Comparison of ENCODE assay signal across 27 cellular contexts in the genomic region with DNA sequence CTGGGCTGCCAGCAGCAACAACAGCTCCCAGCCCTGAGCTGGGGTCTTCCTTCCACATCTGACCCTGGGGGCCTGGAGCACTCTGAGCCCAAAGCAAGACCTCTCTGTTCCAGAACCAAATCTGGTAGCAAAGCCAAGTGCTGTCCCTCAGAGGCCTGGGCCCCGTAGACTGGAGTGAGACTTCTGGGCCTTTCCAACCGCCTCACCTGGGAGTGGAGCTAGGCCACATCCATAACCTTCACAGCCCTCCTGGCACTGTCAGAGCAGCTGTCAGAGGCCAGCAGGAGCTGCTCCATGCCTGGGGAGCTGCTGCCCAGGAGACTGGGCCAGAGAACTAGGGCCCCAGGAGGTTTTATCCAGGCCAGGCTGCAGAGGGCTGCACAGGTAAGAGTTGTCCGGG. TPM values are rescaled to one million over a fixed set of nuclear protein-coding genes. Genes with fewer than 3 reads are reported as not detected.
DNase-seq lines count a peak whose midpoint lies in the region; ATAC-seq and TF ChIP-seq lines count a peak whose summit lies in the region.
"Had no signal": no experiment of that assay in that cellular context is flagged by ENCODE, and none has a peak within 500 bp of the region (broad histone marks: within the 10 kb centered on the region; RNA-seq: fewer than 3 reads in every experiment).

No MANE protein-coding gene starts in this region.

- H3K4me3 Mint-ChIP-seq in natural killer cell treated with Interleukin-12 subunit alpha and Interleukin-12 subunit beta and Interleukin-15 and Interleukin-18, amount 100 ng/mL, for 72 hours: no peak overlapping the region
- H3K4me3 Mint-ChIP-seq in natural killer cell: no peak overlapping the region
- no peak overlapping the region for H3K4me3 Mint-ChIP-seq in activated CD4-positive, alpha-beta memory T cell treated with anti-CD3 and anti-CD28 coated beads, Interleukin-2, amount 10 ng/mL, durations not matched to agents 7 days and 5 days
- H3K4me3 Mint-ChIP-seq: CD4-positive, CD25-positive, alpha-beta regulatory T cell had no signal

- TF ChIP-seq POLR2A in esophagus muscularis mucosa (IDR thresholded peaks at IDR 0.05; ENCODE audit: low read depth) (no peak), adrenal gland (IDR thresholded peaks at IDR 0.05) (no peak)

- H3K27me3 Mint-ChIP-seq in natural killer cell treated with Interleukin-12 subunit alpha and Interleukin-12 subunit beta and Interleukin-15 and Interleukin-18, amount 100 ng/mL, for 72 hours: peaks cover 3 to 11% of the 10 kb centered on the region in 2 donors
- H3K27me3 Mint-ChIP-seq in natural killer cell (ENCODE audit: low read depth in 2 of 2): peaks cover 0 to 10% of the 10 kb centered on the region in 2 donors
- H3K27me3 Mint-ChIP-seq in activated CD4-positive, alpha-beta memory T cell treated with anti-CD3 and anti-CD28 coated beads, Interleukin-2, amount 10 ng/mL, durations not matched to agents 7 days and 5 days: no peaks in the 10 kb centered on the region

- DNase-seq in natural killer cell treated with Interleukin-12 subunit alpha and Interleukin-12 subunit beta and Interleukin-15 and Interleukin-18, amount 100 ng/mL, for 72 hours (ENCODE audit: low spot score): no peak
- no peak for DNase-seq in natural killer cell
- DNase-seq in esophagus muscularis mucosa (ENCODE audit: extremely low spot score): peak; percentile 68
- no peak for DNase-seq in activated CD4-positive, alpha-beta memory T cell treated with anti-CD3 and anti-CD28 coated beads, Interleukin-2, amount 10 ng/mL, durations not matched to agents 7 days and 5 days
- no peak for DNase-seq in NCI-H510A treated with DMSO at 0.1 percent for 48 hours (lab: John Stamatoyannopoulos, UW)
- DNase-seq in adrenal gland: no peak
- DNase-seq: CD4-positive, CD25-positive, alpha-beta regulatory T cell; COR-L47; EL; GDM1; NCI-H1092; NCI-H1417 treated with DMSO at 0.1 percent for 48 hours; NCI-H1694 treated with DMSO at 0.1 percent for 48 hours; NCI-H2081; NCI-H2227 treated with DMSO at 0.1 percent for 48 hours; NCI-H82; NK-92 treated with Interleukin-12 subunit alpha and Interleukin-12 subunit beta, amount 100 ng/mL, for 24 hours; PC-9; SJCRH30 had no signal

- peak; percentile 43 to 50 for ATAC-seq in natural killer cell treated with Interleukin-12 subunit alpha and Interleukin-12 subunit beta and Interleukin-15 and Interleukin-18, amount 100 ng/mL, for 72 hours
- ATAC-seq in natural killer cell: no peak
- ATAC-seq: GM12878, Right ventricle myocardium inferior, SK-N-SH treated with all-trans-retinoic acid at 6 μM for 48 hours had no signal

- no peak for TF ChIP-seq EP300 in esophagus muscularis mucosa (IDR thresholded peaks at IDR 0.05)

- CTCF ChIA-PET in activated CD4-positive, alpha-beta memory T cell treated with anti-CD3 and anti-CD28 coated beads, Interleukin-2, amount 10 ng/mL, durations not matched to agents 7 days and 5 days (lab: Charles Lee): interaction anchor here (1.5 kb wide), 1 partner anchor 10 kb away, joined by 3 read pairs; no protein-coding TSS in a partner anchor

- no peak overlapping the region for H3K27ac Mint-ChIP-seq in natural killer cell treated with Interleukin-12 subunit alpha and Interleukin-12 subunit beta and Interleukin-15 and Interleukin-18, amount 100 ng/mL, for 72 hours
- H3K27ac Mint-ChIP-seq in natural killer cell: no peak overlapping the region
- no peak overlapping the region for H3K27ac Mint-ChIP-seq in activated CD4-positive, alpha-beta memory T cell treated with anti-CD3 and anti-CD28 coated beads, Interleukin-2, amount 10 ng/mL, durations not matched to agents 7 days and 5 days
- H3K27ac Mint-ChIP-seq: CD4-positive, CD25-positive, alpha-beta regulatory T cell had no signal

- no peaks in the 10 kb centered on the region for H3K9me3 Mint-ChIP-seq in natural killer cell treated with Interleukin-12 subunit alpha and Interleukin-12 subunit beta and Interleukin-15 and Interleukin-18, amount 100 ng/mL, for 72 hours
- H3K9me3 Mint-ChIP-seq in natural killer cell: no peaks in the 10 kb centered on the region
- no peaks in the 10 kb centered on the region for H3K9me3 Mint-ChIP-seq in activated CD4-positive, alpha-beta memory T cell treated with anti-CD3 and anti-CD28 coated beads, Interleukin-2, amount 10 ng/mL, durations not matched to agents 7 days and 5 days

- peaks cover 0 to 29% (median 20%) of the 10 kb centered on the region in 4 donors for H3K4me1 ChIP-seq in esophagus muscularis mucosa
- H3K4me1 ChIP-seq in adrenal gland (replicated peaks in 1 of 2): no peaks in the 10 kb centered on the region
- H3K4me1 ChIP-seq: BLaER1, SJCRH30 had no signal

- TF ChIP-seq CTCF in natural killer cell (IDR thresholded peaks at IDR 0.05): no peak
- no peak for TF ChIP-seq CTCF in esophagus muscularis mucosa (IDR thresholded peaks at IDR 0.05)
- no peak for TF ChIP-seq CTCF in adrenal gland (IDR thresholded peaks at IDR 0.05)

- H3K27me3 ChIP-seq in esophagus muscularis mucosa (no peaks in the 10 kb centered on the region), adrenal gland (no peaks in the 10 kb centered on the region)
- H3K27me3 ChIP-seq: BLaER1, SJCRH30 had no signal

- no peaks in the 10 kb centered on the region for H3K9me3 ChIP-seq in esophagus muscularis mucosa
- no peaks in the 10 kb centered on the region for H3K9me3 ChIP-seq in adrenal gland (replicated peaks in 1 of 3)
- H3K9me3 ChIP-seq: BLaER1, SJCRH30 had no signal

- no peak overlapping the region for H3K4me3 ChIP-seq in esophagus muscularis mucosa
- H3K4me3 ChIP-seq in skin epidermis: no peak overlapping the region
- no peak overlapping the region for H3K4me3 ChIP-seq in adrenal gland
- H3K4me3 ChIP-seq: BLaER1, GM12878, PC-9, SJCRH30 had no signal

- POLR2A ChIA-PET in activated CD4-positive, alpha-beta memory T cell treated with anti-CD3 and anti-CD28 coated beads, Interleukin-2, amount 10 ng/mL, durations not matched to agents 7 days and 5 days (lab: Charles Lee): no interaction called here

- H3K27ac ChIP-seq in esophagus muscularis mucosa (replicated peaks in 1 of 4) (no peak overlapping the region), skin epidermis (peak overlapping the region in 12 of 21 experiments; percentile 1 to 84 (median 52)), adrenal gland (no peak overlapping the region)
- H3K27ac ChIP-seq: BLaER1, PC-9, SJCRH30 had no signal

- no peaks in the 10 kb centered on the region for H3K36me3 Mint-ChIP-seq in natural killer cell treated with Interleukin-12 subunit alpha and Interleukin-12 subunit beta and Interleukin-15 and Interleukin-18, amount 100 ng/mL, for 72 hours
- no peaks in the 10 kb centered on the region for H3K36me3 Mint-ChIP-seq in natural killer cell
- H3K36me3 Mint-ChIP-seq in activated CD4-positive, alpha-beta memory T cell treated with anti-CD3 and anti-CD28 coated beads, Interleukin-2, amount 10 ng/mL, durations not matched to agents 7 days and 5 days (ENCODE audit: low read depth): no peaks in the 10 kb centered on the region
- H3K36me3 Mint-ChIP-seq: CD4-positive, CD25-positive, alpha-beta regulatory T cell had no signal

- 90% methylated on average over 2 of the region's 3 CpGs for WGBS in esophagus muscularis mucosa
- 45 to 80% (median 71%) methylated on average over 2 to 3 of the region's 3 CpGs for WGBS in adrenal gland, 4 donors

- intact Hi-C loops in natural killer cell (cut with micrococcal nuclease): no loop called here
- intact Hi-C loops in esophagus muscularis mucosa (cut with DNase I): loop anchor here (10.0 kb wide), 1 partner anchor 472 kb away; no protein-coding TSS in a partner anchor
- intact Hi-C loops in adrenal gland (cut with DNase I): loop anchor here (10.0 kb wide), 4 partner anchors 102 to 472 kb away; a partner anchor contains a TSS

- no peaks in the 10 kb centered on the region for H3K36me3 ChIP-seq in esophagus muscularis mucosa
- no peaks in the 10 kb centered on the region for H3K36me3 ChIP-seq in adrenal gland (replicated peaks in 1 of 2)
- H3K36me3 ChIP-seq: BLaER1, SJCRH30 had no signal

- peaks cover 8 to 9% of the 10 kb centered on the region in 2 donors for H3K4me1 Mint-ChIP-seq in natural killer cell treated with Interleukin-12 subunit alpha and Interleukin-12 subunit beta and Interleukin-15 and Interleukin-18, amount 100 ng/mL, for 72 hours (ENCODE audit: low read depth in 2 of 2)
- H3K4me1 Mint-ChIP-seq in natural killer cell: peaks cover 0 to 5% of the 10 kb centered on the region in 2 donors
- H3K4me1 Mint-ChIP-seq in activated CD4-positive, alpha-beta memory T cell treated with anti-CD3 and anti-CD28 coated beads, Interleukin-2, amount 10 ng/mL, durations not matched to agents 7 days and 5 days: no peaks in the 10 kb centered on the region

RNA-seq across cellular contexts. Expression of a gene that starts 15.4 kb away (rescaled TPM):
- not detected for total RNA-seq in natural killer cell treated with Interleukin-12 subunit alpha and Interleukin-12 subunit beta and Interleukin-15 and Interleukin-18, amount 100 ng/mL, for 72 hours
- total RNA-seq in natural killer cell (not detected), esophagus muscularis mucosa (1 to 10 TPM in 1 of 4 donors, under 1 TPM in 1, not detected in 2; 0.42 to 1.3 TPM), adrenal gland (under 1 TPM in 5 of 8 donors, not detected in 3; 0.11 to 0.83 (median 0.22) TPM)
- not detected for total RNA-seq in activated CD4-positive, alpha-beta memory T cell treated with anti-CD3 and anti-CD28 coated beads, Interleukin-2, amount 10 ng/mL, durations not matched to agents 7 days and 5 days
- under 1 TPM; 0.22 to 0.56 (median 0.34) TPM for polyA plus RNA-seq in adrenal gland
- total RNA-seq: CD4-positive, CD25-positive, alpha-beta regulatory T cell; GM12878; NCI-H460; PC-9; RPMI7951; SJCRH30 had no signal
- polyA plus RNA-seq: AG04450; CD4-positive, CD25-positive, alpha-beta regulatory T cell had no signal

Comparison
In these comparisons a context has a peak if more than half of its experiments do, and no peak if none do; other contexts are left out.
1. ATAC-seq: peak in natural killer cell treated with Interleukin-12 subunit alpha and Interleukin-12 subunit beta and Interleukin-15 and Interleukin-18, amount 100 ng/mL, for 72 hours (2 of 2); none in natural killer cell (0 of 3).
2. H3K27ac ChIP-seq: peak in skin epidermis (12 of 21); none in esophagus muscularis mucosa (0 of 4) and adrenal gland (0 of 5).